Comparison of ENCODE assay signal across 16 cellular contexts in the genomic region with DNA sequence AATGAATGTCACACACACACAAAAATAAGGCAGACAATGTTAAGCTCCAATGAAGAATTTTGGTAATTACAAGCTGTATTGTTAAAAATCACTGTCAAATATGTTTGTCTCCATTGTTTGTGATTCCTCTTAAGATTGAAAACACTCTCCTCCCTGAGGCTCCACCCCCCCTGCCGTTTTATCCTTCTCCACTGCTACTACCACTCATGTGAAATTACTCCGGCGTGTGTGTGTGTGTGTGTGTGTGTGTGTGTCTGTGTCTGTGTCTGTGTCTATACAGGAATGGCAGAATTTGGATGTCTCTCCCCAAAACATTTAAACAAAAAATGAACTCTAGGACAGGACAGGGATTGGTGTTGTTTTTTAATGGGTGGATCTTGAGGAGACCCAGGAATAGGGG.
DNase-seq lines count a peak whose midpoint lies in the region; ATAC-seq lines count a peak whose summit lies in the region.
"Had no signal": no experiment of that assay in that cellular context is flagged by ENCODE, and none has a peak within 500 bp of the region (broad histone marks: within the 10 kb centered on the region; RNA-seq: fewer than 3 reads in every experiment).

No MANE protein-coding gene starts in this region.

- peaks cover 8% of the 10 kb centered on the region for H3K4me1 ChIP-seq in HAP-1

- in situ Hi-C loops in HAP-1 (cut with MboI; ENCODE audit: low sequenced_read_pairs) = no loop called here

- no peaks in the 10 kb centered on the region for H3K9me3 ChIP-seq in HAP-1
- H3K9me3 ChIP-seq: Caco-2 had no signal

- ATAC-seq in HG02763 (IDR thresholded peaks at IDR 0.05; ENCODE audit: unreplicated experiment) = no peak
- ATAC-seq: HCT116 had no signal

- no peaks in the 10 kb centered on the region for H3K27me3 ChIP-seq in HAP-1 (ENCODE audit: low read depth)

- DNase-seq in NCI-H2227 (lab: John Stamatoyannopoulos, UW; ENCODE audit: unreplicated experiment) (peak; percentile 4), NCI-H2227 treated with DMSO at 0.1 percent for 48 hours (lab: John Stamatoyannopoulos, UW) (no peak), HAP-1 (ENCODE audit: low spot score in 2 of 2) (peak; percentile 26 to 68), NCI-H748 (lab: John Stamatoyannopoulos, UW; ENCODE audit: unreplicated experiment) (peak; percentile 47), OCI-M1 (lab: John Stamatoyannopoulos, UW) (no peak), AG20443 (ENCODE audit: low spot score) (no peak)
- DNase-seq: ACHN; AML-193; Caco-2; CD4-positive, alpha-beta T cell; DMS79 treated with DMSO at 0.1 percent for 48 hours; GF-D8; HFFc6; KBM-7 had no signal

- 0 out of 2 replicates have a peak, but pooled peaks cover 2% of the 10 kb centered on the region for H3K36me3 ChIP-seq in HAP-1 (replicated peaks)

- no peak overlapping the region for H3K4me3 ChIP-seq in HAP-1

Comparison
In these comparisons a context has a peak if more than half of its experiments do, and no peak if none do; other contexts are left out.
1. DNase-seq: peak in NCI-H2227 (single experiment), HAP-1 (2 of 2) and NCI-H748 (single experiment); none in NCI-H2227 treated with DMSO at 0.1 percent for 48 hours (single experiment), OCI-M1 (single experiment) and AG20443 (single experiment).